In genomic region chr9:126788631-126789349, GRCh38 we compare ENCODE assay signal across 12 cellular contexts. TPM values are rescaled to one million over a fixed set of nuclear protein-coding genes. Genes with fewer than 3 reads are reported as not detected.
DNase-seq lines count a peak whose midpoint lies in the region; ATAC-seq, FAIRE-seq and TF ChIP-seq lines count a peak whose summit lies in the region.
"Had no signal": no experiment of that assay in that cellular context is flagged by ENCODE, and none has a peak within 500 bp of the region (broad histone marks: within the 10 kb centered on the region; RNA-seq: fewer than 3 reads in every experiment).

No MANE protein-coding gene starts in this region.

- in situ Hi-C loops in gastrocnemius medialis (cut with MboI; ENCODE audit: low sequenced_read_pairs in 4 of 4), result loop anchor here in 1 of 4 donors (10.0 kb wide), 1 partner anchor 174 kb away; the partner anchor contains the start of gene LMX1B

- H3K4me3 ChIP-seq in gastrocnemius medialis (no peak overlapping the region), gastroesophageal sphincter (no peak overlapping the region)

- peak; percentile 57 for FAIRE-seq in RCC 7860 (lab: Jason Lieb, UNC)

- H3K9me3 ChIP-seq in gastrocnemius medialis (no peaks in the 10 kb centered on the region), gastroesophageal sphincter (no peaks in the 10 kb centered on the region)

- peaks cover 47% of the 10 kb centered on the region for H3K27me3 Mint-ChIP-seq in activated CD4-positive, alpha-beta T cell treated with anti-CD3 and anti-CD28 coated beads, Interleukin-2, amount 10 ng/mL, durations not matched to agents 24 days and 14 days
- H3K27me3 Mint-ChIP-seq in stimulated activated naive B cell treated with anti-CD40 and anti-IgM and Interleukin-4, amounts not matched to agents 10 μg/mL and 1 μg/mL and 100 μg/mL, for 72 hours, result peaks cover 55 to 67% of the 10 kb centered on the region in 2 donors

- no peaks in the 10 kb centered on the region for H3K36me3 ChIP-seq in gastrocnemius medialis
- H3K36me3 ChIP-seq in gastroesophageal sphincter, result no peaks in the 10 kb centered on the region

- TF ChIP-seq EP300 in gastroesophageal sphincter (IDR thresholded peaks at IDR 0.05), result no peak

- peak in 1 of 2 donors; percentile 76 for TF ChIP-seq POLR2A in gastrocnemius medialis (IDR thresholded peaks at IDR 0.05)
- TF ChIP-seq POLR2A in gastroesophageal sphincter (IDR thresholded peaks at IDR 0.05), result no peak

- H3K9me3 Mint-ChIP-seq in activated CD4-positive, alpha-beta T cell treated with anti-CD3 and anti-CD28 coated beads, Interleukin-2, amount 10 ng/mL, durations not matched to agents 24 days and 14 days, result no peaks in the 10 kb centered on the region
- no peaks in the 10 kb centered on the region for H3K9me3 Mint-ChIP-seq in stimulated activated naive B cell treated with anti-CD40 and anti-IgM and Interleukin-4, amounts not matched to agents 10 μg/mL and 1 μg/mL and 100 μg/mL, for 72 hours

- H3K27ac ChIP-seq in epithelial cell of prostate (peak overlapping the region; percentile 68), gastrocnemius medialis (peak overlapping the region; percentile 78 to 96 (median 91)), gastroesophageal sphincter (peak overlapping the region in 1 of 4 donors; percentile 12)

- DNase-seq in activated CD4-positive, alpha-beta T cell treated with anti-CD3 and anti-CD28 coated beads for 48 hours, result peak; percentile 28
- DNase-seq in activated CD4-positive, alpha-beta T cell treated with anti-CD3 and anti-CD28 coated beads, Interleukin-2, amount 10 ng/mL, durations not matched to agents 24 days and 14 days, result no peak
- DNase-seq in RCC 7860 (ENCODE audit: low spot score), result peak; percentile 53
- DNase-seq in epithelial cell of prostate (ENCODE audit: low read depth, low spot score), result peak; percentile 91
- DNase-seq in gastrocnemius medialis, result peak; percentile 75 to 77
- DNase-seq in stimulated activated naive B cell treated with anti-CD40 and anti-IgM and Interleukin-4, amounts not matched to agents 10 μg/mL and 1 μg/mL and 100 μg/mL, for 72 hours, result no peak
- DNase-seq: GDM1, NCI-H345 had no signal

- TF ChIP-seq CTCF in gastrocnemius medialis (IDR thresholded peaks at IDR 0.05 in 4 of 5, conservative IDR thresholded peaks at IDR 0.05 in 1 of 5), result no peak
- TF ChIP-seq CTCF in gastroesophageal sphincter (IDR thresholded peaks at IDR 0.05), result no peak

- H3K4me1 ChIP-seq in gastrocnemius medialis, result peaks cover 34 to 57% of the 10 kb centered on the region in 2 donors
- H3K4me1 ChIP-seq in gastroesophageal sphincter, result peaks cover 0 to 5% (median 3%) of the 10 kb centered on the region in 3 donors

- no peak overlapping the region for H3K27ac Mint-ChIP-seq in activated CD4-positive, alpha-beta T cell treated with anti-CD3 and anti-CD28 coated beads, Interleukin-2, amount 10 ng/mL, durations not matched to agents 24 days and 14 days
- no peak overlapping the region for H3K27ac Mint-ChIP-seq in stimulated activated naive B cell treated with anti-CD40 and anti-IgM and Interleukin-4, amounts not matched to agents 10 μg/mL and 1 μg/mL and 100 μg/mL, for 72 hours

- 46 to 59% methylated on average over 3 to 7 of the region's 9 CpGs for WGBS in gastroesophageal sphincter (ENCODE audit: low coverage in 1 of 2), 2 donors

- intact Hi-C loops in activated CD4-positive, alpha-beta T cell treated with anti-CD3 and anti-CD28 coated beads, Interleukin-2, amount 10 ng/mL, durations not matched to agents 24 days and 14 days (cut with micrococcal nuclease), result no loop called here
- intact Hi-C loops in gastrocnemius medialis (cut with DNase I; ENCODE audit: low total_unique reads), result no loop called here

- H3K36me3 Mint-ChIP-seq in activated CD4-positive, alpha-beta T cell treated with anti-CD3 and anti-CD28 coated beads, Interleukin-2, amount 10 ng/mL, durations not matched to agents 24 days and 14 days (ENCODE audit: low read depth), result no peaks in the 10 kb centered on the region
- H3K36me3 Mint-ChIP-seq in stimulated activated naive B cell treated with anti-CD40 and anti-IgM and Interleukin-4, amounts not matched to agents 10 μg/mL and 1 μg/mL and 100 μg/mL, for 72 hours, result no peaks in the 10 kb centered on the region
- H3K36me3 Mint-ChIP-seq: brain had no signal

- no peak overlapping the region for H3K4me3 Mint-ChIP-seq in activated CD4-positive, alpha-beta T cell treated with anti-CD3 and anti-CD28 coated beads, Interleukin-2, amount 10 ng/mL, durations not matched to agents 24 days and 14 days
- H3K4me3 Mint-ChIP-seq in stimulated activated naive B cell treated with anti-CD40 and anti-IgM and Interleukin-4, amounts not matched to agents 10 μg/mL and 1 μg/mL and 100 μg/mL, for 72 hours, result no peak overlapping the region
- H3K4me3 Mint-ChIP-seq: brain had no signal

- ATAC-seq in gastrocnemius medialis (peak; percentile 68 to 77), gastroesophageal sphincter (no peak), HG02938 (IDR thresholded peaks at IDR 0.05; ENCODE audit: unreplicated experiment) (no peak)
- no peak for ATAC-seq in stimulated activated naive B cell treated with anti-CD40 and anti-IgM and Interleukin-4, amounts not matched to agents 10 μg/mL and 1 μg/mL and 100 μg/mL, for 72 hours (replicated peaks)
- ATAC-seq: sciatic nerve had no signal

- H3K4me1 Mint-ChIP-seq in activated CD4-positive, alpha-beta T cell treated with anti-CD3 and anti-CD28 coated beads, Interleukin-2, amount 10 ng/mL, durations not matched to agents 24 days and 14 days, result peaks cover 3% of the 10 kb centered on the region
- H3K4me1 Mint-ChIP-seq in stimulated activated naive B cell treated with anti-CD40 and anti-IgM and Interleukin-4, amounts not matched to agents 10 μg/mL and 1 μg/mL and 100 μg/mL, for 72 hours, result no peaks in the 10 kb centered on the region

- no peaks in the 10 kb centered on the region for H3K27me3 ChIP-seq in gastrocnemius medialis
- H3K27me3 ChIP-seq in gastroesophageal sphincter, result peaks cover 31% of the 10 kb centered on the region

RNA-seq across cellular contexts. Expression of gene ZBTB43, which starts 16.1 kb away (rescaled TPM):
- total RNA-seq in activated CD4-positive, alpha-beta T cell treated with anti-CD3 and anti-CD28 coated beads, Interleukin-2, amount 10 ng/mL, durations not matched to agents 24 days and 14 days, result 10.6 and 18.8 TPM in 2 replicates
- total RNA-seq in gastrocnemius medialis (10 to 100 TPM; 44.9 to 65.2 (median 60.0) TPM), gastroesophageal sphincter (10 to 100 TPM in 2 of 4 donors, 1 to 10 TPM in 2; 9.7 to 12.3 (median 10.7) TPM)

Comparison
In these comparisons a context has a peak if more than half of its experiments do, and no peak if none do; other contexts are left out.
1. DNase-seq: peak in activated CD4-positive, alpha-beta T cell treated with anti-CD3 and anti-CD28 coated beads for 48 hours (single experiment), RCC 7860 (single experiment), epithelial cell of prostate (single experiment) and gastrocnemius medialis (2 of 2); none in activated CD4-positive, alpha-beta T cell treated with anti-CD3 and anti-CD28 coated beads, Interleukin-2, amount 10 ng/mL, durations not matched to agents 24 days and 14 days (single experiment) and stimulated activated naive B cell treated with anti-CD40 and anti-IgM and Interleukin-4, amounts not matched to agents 10 μg/mL and 1 μg/mL and 100 μg/mL, for 72 hours (single experiment).
2. ATAC-seq: peak in gastrocnemius medialis (2 of 2); none in gastroesophageal sphincter (single experiment), HG02938 (single experiment) and stimulated activated naive B cell treated with anti-CD40 and anti-IgM and Interleukin-4, amounts not matched to agents 10 μg/mL and 1 μg/mL and 100 μg/mL, for 72 hours (0 of 2).